Comparison of ENCODE assay signal across 16 cellular contexts in the genomic region with DNA sequence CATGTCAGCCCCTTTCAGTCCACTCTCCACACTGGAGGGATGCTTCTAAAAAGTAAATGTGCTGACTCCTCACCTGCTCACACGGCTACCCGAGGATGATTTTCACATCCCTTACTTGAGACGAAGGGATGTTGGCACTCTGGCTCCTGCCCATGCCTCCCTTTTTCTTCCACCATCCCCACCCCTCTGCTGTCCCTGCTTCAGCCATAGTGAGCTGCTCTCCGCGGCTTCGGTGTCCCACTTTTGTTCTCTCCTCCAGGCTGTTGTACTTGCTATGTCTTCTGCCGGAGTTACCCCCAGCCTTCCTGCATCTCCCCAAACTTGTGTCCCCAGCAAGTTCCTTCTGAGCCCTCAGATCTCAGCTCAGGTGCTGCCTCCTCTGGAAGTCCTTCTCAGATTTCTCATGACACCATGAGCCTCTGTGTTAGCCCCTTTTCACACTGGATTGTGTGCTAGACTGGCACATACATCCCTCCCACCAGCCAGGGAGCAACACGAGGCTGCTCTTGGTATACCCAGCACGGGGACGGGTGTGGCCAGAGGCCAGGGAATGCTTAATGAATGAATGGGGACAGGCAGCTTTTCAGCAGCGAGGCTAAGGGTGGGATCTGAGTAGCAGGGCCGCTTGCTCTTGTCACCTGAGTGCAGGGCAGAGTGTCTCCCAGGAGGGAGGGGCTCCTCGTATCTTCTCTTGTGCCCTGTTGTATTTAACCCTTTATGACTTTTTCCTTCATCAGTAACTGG. TPM values are rescaled to one million over a fixed set of nuclear protein-coding genes. Genes with fewer than 3 reads are reported as not detected.
DNase-seq lines count a peak whose midpoint lies in the region; ATAC-seq and TF ChIP-seq lines count a peak whose summit lies in the region.
"Had no signal": no experiment of that assay in that cellular context is flagged by ENCODE, and none has a peak within 500 bp of the region (broad histone marks: within the 10 kb centered on the region; RNA-seq: fewer than 3 reads in every experiment).

No MANE protein-coding gene starts in this region.

- intact Hi-C loops in gastrocnemius medialis (cut with DNase I; ENCODE audit: low total_unique reads) (loop anchor here (5.0 to 10.0 kb wide), 3 partner anchors 142 to 605 kb away; a partner anchor contains a TSS), ovary (cut with DNase I) (no loop called here)

- no peak overlapping the region for H4K5ac ChIP-seq in mesendoderm (ENCODE audit: low read length)

- H3K4me2 ChIP-seq in neuronal stem cell (ENCODE audit: insufficient read depth, low read length, poor library complexity, severe bottlenecking): no peak overlapping the region
- H3K4me2 ChIP-seq in mesendoderm (ENCODE audit: low read length): no peak overlapping the region

- no peak for TF ChIP-seq EP300 in ovary (IDR thresholded peaks at IDR 0.05)

- H2BK5ac ChIP-seq in neuronal stem cell (ENCODE audit: low read length) (no peak overlapping the region), mesendoderm (ENCODE audit: low read length) (no peak overlapping the region)

- H3K36me3 ChIP-seq in gastrocnemius medialis (no peaks in the 10 kb centered on the region), ovary (no peaks in the 10 kb centered on the region), neuronal stem cell (replicated peaks in 1 of 2; ENCODE audit: control insufficient read depth in 2 of 2, insufficient read depth in 2 of 2, low read length in 2 of 2) (no peaks in the 10 kb centered on the region), mesendoderm (ENCODE audit: control insufficient read depth, insufficient read depth, low read length) (no peaks in the 10 kb centered on the region)

- ATAC-seq in gastrocnemius medialis: no peak
- ATAC-seq: activated T-cell treated with anti-CD3 and anti-CD28 coated beads, Interleukin-2, amount 50 U/mL, for 4 hours; naive thymus-derived CD8-positive, alpha-beta T cell; T-helper 17 cell had no signal

- H4K8ac ChIP-seq in neuronal stem cell (ENCODE audit: low read depth, low read length): no peak overlapping the region
- no peak overlapping the region for H4K8ac ChIP-seq in mesendoderm (ENCODE audit: low read depth, low read length)

- no peak overlapping the region for H2AK5ac ChIP-seq in neuronal stem cell (ENCODE audit: low read depth, low read length)
- no peak overlapping the region for H2AK5ac ChIP-seq in mesendoderm (ENCODE audit: low read length)

- H3K56ac ChIP-seq in mesendoderm (ENCODE audit: low read length): no peak overlapping the region

- no peak overlapping the region for H2BK120ac ChIP-seq in neuronal stem cell (ENCODE audit: low read depth, low read length)
- no peak overlapping the region for H2BK120ac ChIP-seq in mesendoderm (ENCODE audit: low read depth, low read length)

- peak; percentile 10 for DNase-seq in GM13976 (ENCODE audit: low spot score)
- peak; percentile 16 for DNase-seq in iPS-NIHi7 (ENCODE audit: extremely low spot score)
- peak in 1 of 2 donors; percentile 54 for DNase-seq in gastrocnemius medialis
- DNase-seq in ovary: no peak
- no peak for DNase-seq in NCI-H187 (lab: John Stamatoyannopoulos, UW)
- no peak for DNase-seq in neuronal stem cell (ENCODE audit: low spot score)
- no peak for DNase-seq in mesendoderm
- DNase-seq: activated CD4-positive, alpha-beta T cell treated with anti-CD3 and anti-CD28 coated beads, Interleukin-2, amount 10 ng/mL, durations not matched to agents 24 days and 14 days; activated T-cell treated with anti-CD3 and anti-CD28 coated beads, Interleukin-2, amount 50 U/mL, for 4 hours; naive thymus-derived CD8-positive, alpha-beta T cell; NCI-H1092 treated with DMSO at 0.1 percent for 48 hours; NCI-H510A treated with DMSO at 0.1 percent for 48 hours; T-helper 17 cell had no signal

- no peak overlapping the region for H3K23ac ChIP-seq in neuronal stem cell (ENCODE audit: low read depth, low read length, poor library complexity)
- no peak overlapping the region for H3K23ac ChIP-seq in mesendoderm (ENCODE audit: low read length)

- peaks cover 6% of the 10 kb centered on the region for H3K27me3 Mint-ChIP-seq in brain
- H3K27me3 Mint-ChIP-seq: T-helper 17 cell had no signal

- H2BK15ac ChIP-seq in neuronal stem cell (ENCODE audit: low read length) (no peak overlapping the region), mesendoderm (replicated peaks; ENCODE audit: low read depth) (no peak overlapping the region)

- no peaks in the 10 kb centered on the region for H3K9me3 Mint-ChIP-seq in brain
- H3K9me3 Mint-ChIP-seq: activated CD4-positive, alpha-beta T cell treated with anti-CD3 and anti-CD28 coated beads, Interleukin-2, amount 10 ng/mL, durations not matched to agents 24 days and 14 days; activated T-cell treated with anti-CD3 and anti-CD28 coated beads, Interleukin-2, amount 50 U/mL, for 4 hours; dendritic cell treated with granulocyte-macrophage colony-stimulating factor and Interleukin-4, amounts not matched to agents 40 ng/mL and 50 ng/mL, for 4 days; naive thymus-derived CD8-positive, alpha-beta T cell had no signal

- no peak overlapping the region for H4K91ac ChIP-seq in neuronal stem cell (ENCODE audit: low read depth, low read length, poor library complexity)

- H3K4me3 ChIP-seq in gastrocnemius medialis (peak overlapping the region in 2 of 4 donors; percentile 4 to 51), ovary (no peak overlapping the region), neuronal stem cell (ENCODE audit: low read length in 2 of 2) (no peak overlapping the region), mesendoderm (ENCODE audit: low read length) (no peak overlapping the region)

- TF ChIP-seq CTCF in GM13976 (IDR thresholded peaks at IDR 0.05; ENCODE audit: borderline replicate concordance, control extremely low read depth, extremely low read depth, insufficient read depth, missing control alignments): no peak
- no peak for TF ChIP-seq CTCF in brain (conservative IDR thresholded peaks at IDR 0.05)
- TF ChIP-seq CTCF in gastrocnemius medialis (IDR thresholded peaks at IDR 0.05 in 4 of 5, conservative IDR thresholded peaks at IDR 0.05 in 1 of 5): no peak
- no peak for TF ChIP-seq CTCF in ovary (IDR thresholded peaks at IDR 0.05)

- H3K27me3 ChIP-seq in gastrocnemius medialis (no peaks in the 10 kb centered on the region), ovary (no peaks in the 10 kb centered on the region), neuronal stem cell (ENCODE audit: control insufficient read depth in 3 of 3, insufficient read depth in 3 of 3, low read depth in 1 of 3, low read length in 3 of 3) (peaks cover 0 to 21% (median 0%) of the 10 kb centered on the region in 3 experiments), mesendoderm (ENCODE audit: insufficient read depth, low read length, poor library complexity) (no peaks in the 10 kb centered on the region)
- H3K27me3 ChIP-seq: adrenal gland had no signal

- in situ Hi-C loops in GM13976 (cut with MboI; ENCODE audit: low sequenced_read_pairs, unreplicated experiment): no loop called here
- in situ Hi-C loops in gastrocnemius medialis (cut with MboI; ENCODE audit: low sequenced_read_pairs in 4 of 4): no loop called here

- no peaks in the 10 kb centered on the region for H3K79me2 ChIP-seq in mesendoderm (ENCODE audit: control insufficient read depth, insufficient read depth, low read length)

- no peak overlapping the region for H2AFZ ChIP-seq in neuronal stem cell (ENCODE audit: low read length)

- H2BK12ac ChIP-seq in neuronal stem cell (ENCODE audit: low read length): no peak overlapping the region

- peaks cover 32 to 34% of the 10 kb centered on the region in 2 donors for H3K4me1 ChIP-seq in gastrocnemius medialis
- peaks cover 12% of the 10 kb centered on the region for H3K4me1 ChIP-seq in ovary (ENCODE audit: insufficient read depth)
- peaks cover 0 to 14% of the 10 kb centered on the region in 2 donors for H3K4me1 ChIP-seq in neuronal stem cell (ENCODE audit: control insufficient read depth in 2 of 2, insufficient read depth in 1 of 2, low read depth in 1 of 2, low read length in 2 of 2)
- no peaks in the 10 kb centered on the region for H3K4me1 ChIP-seq in mesendoderm (ENCODE audit: control insufficient read depth, low read depth, low read length)

- H3K9ac ChIP-seq in neuronal stem cell (ENCODE audit: low read depth, low read length, poor library complexity): no peak overlapping the region
- H3K9ac ChIP-seq in mesendoderm (ENCODE audit: low read length): no peak overlapping the region

- H3K79me1 ChIP-seq in neuronal stem cell (ENCODE audit: low read depth, low read length) (no peaks in the 10 kb centered on the region), mesendoderm (ENCODE audit: low read length) (peaks cover under 1% of the 10 kb centered on the region)

- H3K27ac ChIP-seq in gastrocnemius medialis (peak overlapping the region; percentile 84 to 98 (median 92)), ovary (peak overlapping the region in 1 of 2 donors; percentile 87), neuronal stem cell (replicated peaks; ENCODE audit: low read length) (no peak overlapping the region), mesendoderm (ENCODE audit: low read depth, low read length) (no peak overlapping the region)

- peaks cover 48% of the 10 kb centered on the region for H3K4me1 Mint-ChIP-seq in brain
- H3K4me1 Mint-ChIP-seq: activated CD4-positive, alpha-beta T cell treated with anti-CD3 and anti-CD28 coated beads, Interleukin-2, amount 10 ng/mL, durations not matched to agents 24 days and 14 days had no signal

- H3K27ac Mint-ChIP-seq in brain: peak overlapping the region; percentile 2 to 87 (median 34)
- H3K27ac Mint-ChIP-seq: activated CD4-positive, alpha-beta T cell treated with anti-CD3 and anti-CD28 coated beads, Interleukin-2, amount 10 ng/mL, durations not matched to agents 24 days and 14 days; T-helper 17 cell had no signal

- H3K4me3 Mint-ChIP-seq in brain: peak overlapping the region in 3 of 5 experiments; percentile 25 to 65 (median 36)
- H3K4me3 Mint-ChIP-seq: activated CD4-positive, alpha-beta T cell treated with anti-CD3 and anti-CD28 coated beads, Interleukin-2, amount 10 ng/mL, durations not matched to agents 24 days and 14 days; activated T-cell treated with anti-CD3 and anti-CD28 coated beads, Interleukin-2, amount 50 U/mL, for 4 hours; dendritic cell treated with granulocyte-macrophage colony-stimulating factor and Interleukin-4, amounts not matched to agents 40 ng/mL and 50 ng/mL, for 4 days; naive thymus-derived CD8-positive, alpha-beta T cell; T-helper 17 cell had no signal

- H3K4ac ChIP-seq in neuronal stem cell (ENCODE audit: low read length) (no peak overlapping the region), mesendoderm (ENCODE audit: low read depth, low read length) (no peak overlapping the region)

- no peak overlapping the region for H3K14ac ChIP-seq in neuronal stem cell (ENCODE audit: low read length)

- TF ChIP-seq POLR2A in gastrocnemius medialis (IDR thresholded peaks at IDR 0.05): no peak
- TF ChIP-seq POLR2A in ovary (IDR thresholded peaks at IDR 0.05): no peak

- H3K9me3 ChIP-seq in gastrocnemius medialis (no peaks in the 10 kb centered on the region), ovary (no peaks in the 10 kb centered on the region), neuronal stem cell (replicated peaks in 1 of 2; ENCODE audit: control insufficient read depth in 2 of 2, insufficient read depth in 1 of 2, low read depth in 1 of 2, low read length in 2 of 2) (no peaks in the 10 kb centered on the region)
- H3K9me3 ChIP-seq: adrenal gland had no signal

- WGBS in ovary, 3 donors: 43 to 60% (median 44%) methylated on average over 13 of the region's 13 CpGs
- WGBS in neuronal stem cell (ENCODE audit: extremely low coverage in 2 of 2, insufficient read length in 2 of 2, insufficient replicate concordance in 1 of 2), 2 donors: no CpG with 5 or more reads among the region's 13 CpGs
- no CpG with 5 or more reads among the region's 13 CpGs for WGBS in mesendoderm (ENCODE audit: extremely low coverage, insufficient coverage, low lambda C conversion rate)

- no peaks in the 10 kb centered on the region for H3K36me3 Mint-ChIP-seq in brain
- H3K36me3 Mint-ChIP-seq: naive thymus-derived CD8-positive, alpha-beta T cell had no signal

- no peak overlapping the region for H3K18ac ChIP-seq in neuronal stem cell (ENCODE audit: low read length)
- H3K18ac ChIP-seq in mesendoderm (ENCODE audit: low read length): no peak overlapping the region

RNA-seq across cellular contexts. Expression of a gene that starts 1.3 kb away (rescaled TPM):
- polyA plus RNA-seq in brain (ENCODE audit: insufficient read depth, low read depth, low replicate concordance) (3.2 TPM), ovary (1 to 10 TPM; 3.0 to 7.2 TPM)
- total RNA-seq in gastrocnemius medialis (1 to 10 TPM in 2 of 4 donors, under 1 TPM in 2; 0.90 to 3.2 (median 1.2) TPM), ovary (10 to 100 TPM in 5 of 7 donors, 1 to 10 TPM in 2; 7.6 to 28.4 (median 17.0) TPM)
- polyA plus RNA-seq in neuronal stem cell (2013, experiment 1 of 2): 0.82 TPM
- polyA plus RNA-seq in neuronal stem cell (2013, experiment 2 of 2): 0.90 TPM
- 3.4 TPM for polyA plus RNA-seq in mesendoderm (2013, experiment 1 of 2)
- polyA plus RNA-seq in mesendoderm (2013, experiment 2 of 2): 3.5 TPM

Comparison
In these comparisons a context has a peak if more than half of its experiments do, and no peak if none do; other contexts are left out.
1. DNase-seq: peak in GM13976 (single experiment) and iPS-NIHi7 (single experiment); none in ovary (0 of 5), NCI-H187 (0 of 2), neuronal stem cell (single experiment) and mesendoderm (single experiment).
2. H3K27ac ChIP-seq: peak in gastrocnemius medialis (4 of 4); none in neuronal stem cell (single experiment) and mesendoderm (single experiment).